ENCODE assay signal across 8 cellular contexts in the genomic region with DNA sequence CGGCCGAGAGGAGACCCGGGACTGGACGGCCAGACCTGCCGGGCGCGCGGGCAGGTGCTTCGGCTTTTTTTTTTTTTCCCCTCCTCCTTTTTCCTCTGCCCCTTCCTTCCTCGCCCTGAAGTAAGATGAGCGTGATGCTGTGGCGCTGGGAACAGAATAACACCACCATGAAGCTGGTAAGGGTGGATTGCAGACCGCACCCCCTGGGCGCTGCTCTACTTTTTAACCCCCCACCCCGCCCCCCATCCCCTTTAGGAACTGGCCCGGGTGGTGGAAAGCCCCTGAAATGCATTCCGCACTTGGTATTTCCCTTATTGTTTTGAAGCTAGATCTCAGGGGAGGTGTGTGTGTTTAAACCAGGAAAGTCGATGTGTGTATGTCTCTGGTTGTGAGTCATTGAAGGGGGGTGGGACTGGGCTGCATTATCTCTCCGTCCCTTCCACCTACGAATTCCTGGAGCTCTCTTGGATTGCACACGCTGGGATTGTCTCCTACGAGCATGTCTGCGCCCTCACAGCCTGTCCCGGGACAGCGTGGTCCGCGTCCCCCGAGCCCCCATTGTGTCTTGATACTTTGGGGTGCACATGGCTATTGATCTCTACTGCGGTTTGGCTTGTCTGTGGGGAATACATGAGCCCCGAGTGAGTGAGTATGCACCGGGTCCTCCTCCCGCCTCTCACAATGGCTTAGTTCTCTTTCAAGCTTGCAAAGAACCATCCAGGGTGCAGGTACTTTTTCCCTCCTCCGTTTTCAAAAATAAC.
A peak's percentile ranks its signal among the peaks of the same experiment; 100 is the strongest.
DNase-seq lines count a peak whose midpoint lies in the region; ATAC-seq lines count a peak whose summit lies in the region.

No MANE protein-coding gene starts in this region.

- H3K9me3 ChIP-seq in adipocyte (ENCODE audit: control insufficient read depth, low read length): peaks cover 4% of the 10 kb centered on the region

- ATAC-seq in GM19328 (IDR thresholded peaks at IDR 0.05; ENCODE audit: unreplicated experiment): peak; percentile 64
- ATAC-seq in HG03159 (IDR thresholded peaks at IDR 0.05; ENCODE audit: unreplicated experiment): peak; percentile 67
- ATAC-seq in stimulated activated memory B cell treated with anti-CD40 and anti-IgM and Interleukin-4, amounts not matched to agents 10 μg/mL and 1 μg/mL and 100 μg/mL, for 72 hours: peak; percentile 89

- peaks cover 58% of the 10 kb centered on the region for H3K27me3 Mint-ChIP-seq in stimulated activated memory B cell treated with anti-CD40 and anti-IgM and Interleukin-4, amounts not matched to agents 10 μg/mL and 1 μg/mL and 100 μg/mL, for 72 hours

- peaks cover 4% of the 10 kb centered on the region for H3K36me3 ChIP-seq in adipocyte (ENCODE audit: control insufficient read depth, insufficient read depth, low read length, severe bottlenecking)

- H3K36me3 Mint-ChIP-seq in stimulated activated memory B cell treated with anti-CD40 and anti-IgM and Interleukin-4, amounts not matched to agents 10 μg/mL and 1 μg/mL and 100 μg/mL, for 72 hours: no peaks in the 10 kb centered on the region

- peaks cover 4% of the 10 kb centered on the region for H3K9me3 Mint-ChIP-seq in stimulated activated memory B cell treated with anti-CD40 and anti-IgM and Interleukin-4, amounts not matched to agents 10 μg/mL and 1 μg/mL and 100 μg/mL, for 72 hours

- DNase-seq in DMS53 treated with DMSO at 0.1 percent for 48 hours (lab: John Stamatoyannopoulos, UW; ENCODE audit: unreplicated experiment) (peak; percentile 54), adipocyte (ENCODE audit: low read depth) (peak; percentile 51), iPS-NIHi7 (ENCODE audit: extremely low spot score) (peak; percentile 77), midbrain (lab: John Stamatoyannopoulos, UW) (no peak), NCI-H1436 treated with DMSO at 0.1 percent for 48 hours (lab: John Stamatoyannopoulos, UW) (no peak)

- H3K27me3 ChIP-seq in adipocyte (replicated peaks; ENCODE audit: control insufficient read depth, insufficient read depth, low read length): no peaks in the 10 kb centered on the region

- peaks cover 27% of the 10 kb centered on the region for H3K4me1 Mint-ChIP-seq in stimulated activated memory B cell treated with anti-CD40 and anti-IgM and Interleukin-4, amounts not matched to agents 10 μg/mL and 1 μg/mL and 100 μg/mL, for 72 hours

- H3K4me1 ChIP-seq in adipocyte (ENCODE audit: control insufficient read depth, insufficient read depth, low read length): peaks cover 25% of the 10 kb centered on the region

- peak overlapping the region; percentile 67 for H3K4me3 ChIP-seq in adipocyte (ENCODE audit: low read length)

- H3K9ac ChIP-seq in adipocyte (ENCODE audit: low read length): no peak overlapping the region

- H3K4me3 Mint-ChIP-seq in stimulated activated memory B cell treated with anti-CD40 and anti-IgM and Interleukin-4, amounts not matched to agents 10 μg/mL and 1 μg/mL and 100 μg/mL, for 72 hours: peak overlapping the region; percentile 91

- H3K27ac Mint-ChIP-seq in stimulated activated memory B cell treated with anti-CD40 and anti-IgM and Interleukin-4, amounts not matched to agents 10 μg/mL and 1 μg/mL and 100 μg/mL, for 72 hours: peak overlapping the region; percentile 71

Comparison
In these comparisons a context has a peak if more than half of its experiments do, and no peak if none do; other contexts are left out.
1. DNase-seq: peak in DMS53 treated with DMSO at 0.1 percent for 48 hours (single experiment), adipocyte (single experiment) and iPS-NIHi7 (single experiment); none in midbrain (single experiment) and NCI-H1436 treated with DMSO at 0.1 percent for 48 hours (single experiment).
2. Peak in every context shown above with its lines, with median percentiles within 50 percentile points of each other: ATAC-seq.